ENCODE assay signal across 12 cellular contexts in the genomic region with DNA sequence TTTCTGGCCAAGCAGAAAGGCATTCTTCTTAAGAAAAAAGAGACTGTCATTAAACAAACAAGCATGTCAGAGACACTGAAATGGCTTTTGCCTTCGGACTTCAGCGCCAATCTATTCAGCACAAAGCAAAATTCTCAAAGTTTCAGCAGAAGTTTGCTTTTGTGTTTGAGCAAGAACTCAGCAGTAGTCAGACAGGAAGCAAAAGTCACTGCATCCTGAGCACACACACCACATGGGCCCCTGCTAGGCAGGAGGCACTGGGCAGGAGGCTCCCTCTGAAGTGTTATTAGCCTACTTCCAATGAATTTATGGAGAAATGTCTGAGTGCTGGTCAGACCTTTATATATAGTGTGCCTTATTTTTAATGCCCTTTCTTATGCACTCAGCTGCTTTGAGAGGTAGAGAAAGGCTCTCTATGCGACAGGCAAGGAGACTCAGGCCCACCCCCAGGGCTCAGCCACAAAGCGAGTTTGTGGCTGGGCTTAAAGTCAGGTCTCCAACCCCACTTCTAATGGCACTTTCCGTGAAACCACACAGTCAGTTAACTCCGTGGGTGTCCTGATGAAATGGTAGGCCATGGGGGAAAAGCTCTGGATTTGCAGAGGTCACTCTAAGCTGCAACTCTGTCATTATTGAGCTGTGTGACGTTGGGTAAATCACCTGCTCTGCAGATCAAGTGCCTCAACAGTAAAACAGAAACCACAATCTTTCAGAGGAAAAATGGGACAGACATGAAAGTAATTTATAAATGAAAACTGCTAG.
DNase-seq lines count a peak whose midpoint lies in the region; ATAC-seq and TF ChIP-seq lines count a peak whose summit lies in the region.
"Had no signal": no experiment of that assay in that cellular context is flagged by ENCODE, and none has a peak within 500 bp of the region (broad histone marks: within the 10 kb centered on the region; RNA-seq: fewer than 3 reads in every experiment).

No MANE protein-coding gene starts in this region.

- intact Hi-C loops in head of caudate nucleus (cut with DNase I) = no loop called here

- DNase-seq in A172 (ENCODE audit: low spot score) = peak; percentile 16
- peak; percentile 22 for DNase-seq in NCI-H226
- DNase-seq in foreskin keratinocyte = no peak
- DNase-seq in head of caudate nucleus = no peak
- no peak for DNase-seq in NCI-H82 (lab: John Stamatoyannopoulos, UW)
- DNase-seq: CD4-positive, alpha-beta memory T cell; SHP77 had no signal

- ATAC-seq in GM21360 (IDR thresholded peaks at IDR 0.05; ENCODE audit: unreplicated experiment) (peak; percentile 70), foreskin keratinocyte (peak; percentile 47), GM21723 (IDR thresholded peaks at IDR 0.05; ENCODE audit: unreplicated experiment) (no peak), GM21367 (IDR thresholded peaks at IDR 0.05; ENCODE audit: unreplicated experiment) (no peak)

- no peak overlapping the region for H3K27ac ChIP-seq in foreskin keratinocyte
- H3K27ac ChIP-seq: neutrophil, vagina had no signal

- H3K27me3 ChIP-seq in foreskin keratinocyte = no peaks in the 10 kb centered on the region
- H3K27me3 ChIP-seq: neutrophil, vagina had no signal

- TF ChIP-seq CTCF in foreskin keratinocyte (conservative IDR thresholded peaks at IDR 0.05) = no peak

- peaks cover 12% of the 10 kb centered on the region for H3K4me1 ChIP-seq in foreskin keratinocyte
- H3K4me1 ChIP-seq: vagina had no signal

Comparison
In these comparisons a context has a peak if more than half of its experiments do, and no peak if none do; other contexts are left out.
1. DNase-seq: peak in A172 (single experiment) and NCI-H226 (single experiment); none in foreskin keratinocyte (0 of 2), head of caudate nucleus (0 of 42) and NCI-H82 (single experiment).
2. ATAC-seq: peak in GM21360 (single experiment) and foreskin keratinocyte (single experiment); none in GM21723 (single experiment) and GM21367 (single experiment).